Comparison of ENCODE assay signal across 9 cellular contexts in genomic region chr10:50260791-50261281, GRCh38. TPM values are rescaled to one million over a fixed set of nuclear protein-coding genes. Genes with fewer than 3 reads are reported as not detected.
DNase-seq lines count a peak whose midpoint lies in the region; ATAC-seq and TF ChIP-seq lines count a peak whose summit lies in the region.
"Had no signal": no experiment of that assay in that cellular context is flagged by ENCODE, and none has a peak within 500 bp of the region (broad histone marks: within the 10 kb centered on the region; RNA-seq: fewer than 3 reads in every experiment).

No MANE protein-coding gene starts in this region.

- no peak overlapping the region for H3K4me3 ChIP-seq in GM12865 (ENCODE audit: low read depth, low read length)
- H3K4me3 ChIP-seq in uterus = no peak overlapping the region
- H3K4me3 ChIP-seq in foreskin fibroblast (ENCODE audit: low read depth in 1 of 2, low read length in 2 of 2) = no peak overlapping the region

- H3K27me3 ChIP-seq in uterus = no peaks in the 10 kb centered on the region

- H3K4me1 Mint-ChIP-seq in activated naive CD8-positive, alpha-beta T cell treated with anti-CD3 and anti-CD28 coated beads, Interleukin-2, amount 10 ng/mL, durations not matched to agents 7 days and 5 days = peaks cover 9% of the 10 kb centered on the region

- peak; percentile 97 for ATAC-seq in GM19463 (IDR thresholded peaks at IDR 0.05; ENCODE audit: unreplicated experiment)
- peak; percentile 99 for ATAC-seq in HG03378 (IDR thresholded peaks at IDR 0.05; ENCODE audit: unreplicated experiment)
- peak; percentile 94 for ATAC-seq in activated naive CD8-positive, alpha-beta T cell treated with anti-CD3 and anti-CD28 coated beads, Interleukin-2, amount 10 ng/mL, durations not matched to agents 7 days and 5 days (ENCODE audit: low read depth)

- H3K27me3 Mint-ChIP-seq in activated naive CD8-positive, alpha-beta T cell treated with anti-CD3 and anti-CD28 coated beads, Interleukin-2, amount 10 ng/mL, durations not matched to agents 7 days and 5 days = peaks cover 23% of the 10 kb centered on the region

- in situ Hi-C loops in G401 (cut with HindIII; ENCODE audit: low sequenced_read_pairs) = no loop called here

- DNase-seq in GM12865 (ENCODE audit: low read depth) (peak; percentile 85), uterus (no peak), G401 (ENCODE audit: low spot score) (no peak), foreskin fibroblast (no peak)
- DNase-seq in activated naive CD8-positive, alpha-beta T cell treated with anti-CD3 and anti-CD28 coated beads, Interleukin-2, amount 10 ng/mL, durations not matched to agents 7 days and 5 days = no peak
- DNase-seq in activated naive CD4-positive, alpha-beta T cell treated with Interleukin-2 at 50 U/mL for 16 hours = no peak

- no peak overlapping the region for H3K27ac ChIP-seq in uterus

- no peak overlapping the region for H3K4me3 Mint-ChIP-seq in activated naive CD8-positive, alpha-beta T cell treated with anti-CD3 and anti-CD28 coated beads, Interleukin-2, amount 10 ng/mL, durations not matched to agents 7 days and 5 days
- H3K4me3 Mint-ChIP-seq: stimulated activated naive CD8-positive, alpha-beta T cell treated with anti-CD3 and anti-CD28 coated beads, Interleukin-15, Interleukin-2, amounts not matched to agents 100 ng/mL and 50 ng/mL, for 24 hours had no signal

- no peaks in the 10 kb centered on the region for H3K4me1 ChIP-seq in uterus

- no peaks in the 10 kb centered on the region for H3K36me3 ChIP-seq in uterus

- no peak for TF ChIP-seq POLR2A in uterus (IDR thresholded peaks at IDR 0.05)

- H3K9me3 ChIP-seq in uterus = no peaks in the 10 kb centered on the region

- intact Hi-C loops in uterus (cut with DNase I; ENCODE audit: low total_unique reads) = no loop called here

- TF ChIP-seq CTCF in GM12865 (IDR thresholded peaks at IDR 0.05; ENCODE audit: insufficient read depth, low read depth, low read length, missing control alignments) (no peak), uterus (IDR thresholded peaks at IDR 0.05) (no peak), foreskin fibroblast (IDR thresholded peaks at IDR 0.05; ENCODE audit: low read depth, low read length) (no peak)

- H3K9me3 Mint-ChIP-seq in activated naive CD8-positive, alpha-beta T cell treated with anti-CD3 and anti-CD28 coated beads, Interleukin-2, amount 10 ng/mL, durations not matched to agents 7 days and 5 days = peaks cover 1% of the 10 kb centered on the region
- H3K9me3 Mint-ChIP-seq: stimulated activated naive CD8-positive, alpha-beta T cell treated with anti-CD3 and anti-CD28 coated beads, Interleukin-15, Interleukin-2, amounts not matched to agents 100 ng/mL and 50 ng/mL, for 24 hours had no signal

- H3K36me3 Mint-ChIP-seq in activated naive CD8-positive, alpha-beta T cell treated with anti-CD3 and anti-CD28 coated beads, Interleukin-2, amount 10 ng/mL, durations not matched to agents 7 days and 5 days = no peaks in the 10 kb centered on the region

- POLR2A ChIA-PET in activated naive CD8-positive, alpha-beta T cell treated with anti-CD3 and anti-CD28 coated beads, Interleukin-2, amount 10 ng/mL, durations not matched to agents 7 days and 5 days (lab: Charles Lee) = no interaction called here

- H3K27ac Mint-ChIP-seq in activated naive CD8-positive, alpha-beta T cell treated with anti-CD3 and anti-CD28 coated beads, Interleukin-2, amount 10 ng/mL, durations not matched to agents 7 days and 5 days = no peak overlapping the region

RNA-seq across cellular contexts. Expression of gene ASAH2, which starts 9.5 kb away (rescaled TPM):
- 1 to 10 TPM; 3.5 to 5.2 TPM for total RNA-seq in activated naive CD8-positive, alpha-beta T cell treated with anti-CD3 and anti-CD28 coated beads, Interleukin-2, amount 10 ng/mL, durations not matched to agents 7 days and 5 days
- 1 to 10 TPM in 1 of 4 donors, under 1 TPM in 1, not detected in 2; 0.76 to 1.6 TPM for total RNA-seq in uterus
- total RNA-seq in G401 (2014; rRNA removed; shearing (Covaris generic)) = 0.20 TPM in 1 of 2 replicates, not detected in the other
